In the genomic region with DNA sequence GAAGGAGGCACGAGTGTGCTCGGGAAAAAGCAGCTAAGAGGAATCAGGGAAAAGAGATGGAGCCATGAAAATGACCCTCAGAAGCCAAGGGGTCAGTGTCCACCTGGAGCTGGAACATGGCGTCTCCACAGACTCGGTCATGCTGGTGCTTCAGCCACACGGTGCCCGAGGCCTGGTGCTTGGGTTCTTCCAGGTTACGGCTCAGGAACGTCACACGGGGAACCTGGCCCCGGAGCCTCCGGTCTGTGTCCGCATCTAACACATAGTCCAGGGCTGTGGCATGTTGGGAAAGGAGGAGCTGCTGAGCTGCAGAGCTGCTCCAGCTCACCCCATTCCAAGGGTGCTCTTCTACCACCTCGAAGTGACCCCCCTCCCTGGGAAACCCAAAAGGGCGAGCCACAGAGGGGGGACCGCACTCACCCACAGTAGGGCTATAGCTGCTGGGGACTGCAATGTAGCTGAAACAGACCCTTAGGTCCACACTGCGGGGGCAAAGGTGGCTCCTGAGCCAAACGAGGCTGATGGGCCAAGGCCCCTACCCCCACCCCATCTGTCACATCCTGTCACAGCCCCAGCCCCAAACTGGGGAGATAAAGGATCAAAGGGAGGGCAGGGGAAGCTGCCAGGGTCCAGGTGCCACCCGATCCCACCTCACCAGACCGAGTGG, we compare ENCODE assay signal across 21 cellular contexts. TPM values are rescaled to one million over a fixed set of nuclear protein-coding genes. Genes with fewer than 3 reads are reported as not detected.
DNase-seq lines count a peak whose midpoint lies in the region; ATAC-seq, FAIRE-seq and TF ChIP-seq lines count a peak whose summit lies in the region.
"Had no signal": no experiment of that assay in that cellular context is flagged by ENCODE, and none has a peak within 500 bp of the region (broad histone marks: within the 10 kb centered on the region; RNA-seq: fewer than 3 reads in every experiment).

No MANE protein-coding gene starts in this region.

- DNase-seq in GM12892 (ENCODE audit: insufficient read length), result peak; percentile 5
- peak; percentile 4 for DNase-seq in HuH-7.5 (ENCODE audit: low spot score)
- DNase-seq in lower lobe of right lung, result peak; percentile 14
- no peak for DNase-seq in stimulated activated naive B cell treated with anti-CD40 and anti-IgM and Interleukin-4, amounts not matched to agents 10 μg/mL and 1 μg/mL and 100 μg/mL, for 72 hours
- DNase-seq in NCI-H2171 (lab: John Stamatoyannopoulos, UW), result no peak
- DNase-seq in SIG-M5 treated with dmso at 0.1 percent for 504 hours (lab: John Stamatoyannopoulos, UW; ENCODE audit: unreplicated experiment), result no peak
- no peak for DNase-seq in dedifferentiated amniotic fluid mesenchymal stem cell (ENCODE audit: extremely low spot score)
- DNase-seq: BE2C; CD4-positive, alpha-beta T cell; H9; KBM-7; MV-4-11; NCI-H1417 treated with DMSO at 0.1 percent for 48 hours; NCI-H1930; NCI-H446; NCI-H748 treated with DMSO at 0.1 percent for 48 hours; PC-3 had no signal

- H3K36me3 ChIP-seq in lower lobe of right lung, result no peaks in the 10 kb centered on the region
- H3K36me3 ChIP-seq: BE2C, SJSA1 had no signal

- no peaks in the 10 kb centered on the region for H3K9me3 ChIP-seq in lower lobe of right lung
- H3K9me3 ChIP-seq: BE2C, SJSA1 had no signal

- no peak for TF ChIP-seq POLR2A in GM12892 (IDR thresholded peaks at IDR 0.05; ENCODE audit: low read depth, low read length)

- no peak overlapping the region for H3K4me3 ChIP-seq in lower lobe of right lung
- H3K4me3 ChIP-seq: SJSA1 had no signal

- H3K36me3 Mint-ChIP-seq in stimulated activated naive B cell treated with anti-CD40 and anti-IgM and Interleukin-4, amounts not matched to agents 10 μg/mL and 1 μg/mL and 100 μg/mL, for 72 hours, result no peaks in the 10 kb centered on the region

- H3K4me3 Mint-ChIP-seq in stimulated activated naive B cell treated with anti-CD40 and anti-IgM and Interleukin-4, amounts not matched to agents 10 μg/mL and 1 μg/mL and 100 μg/mL, for 72 hours, result no peak overlapping the region
- H3K4me3 Mint-ChIP-seq: CD4-positive, alpha-beta T cell; H9 had no signal

- H3K27ac ChIP-seq in lower lobe of right lung, result no peak overlapping the region
- H3K27ac ChIP-seq: HL-60, RWPE1, SJSA1 had no signal

- H3K27me3 Mint-ChIP-seq in stimulated activated naive B cell treated with anti-CD40 and anti-IgM and Interleukin-4, amounts not matched to agents 10 μg/mL and 1 μg/mL and 100 μg/mL, for 72 hours, result peaks cover 7 to 10% of the 10 kb centered on the region in 2 donors
- H3K27me3 Mint-ChIP-seq: CD4-positive, alpha-beta T cell had no signal

- ATAC-seq in lower lobe of right lung, result no peak
- ATAC-seq in stimulated activated naive B cell treated with anti-CD40 and anti-IgM and Interleukin-4, amounts not matched to agents 10 μg/mL and 1 μg/mL and 100 μg/mL, for 72 hours (replicated peaks), result no peak
- ATAC-seq: PC-3 had no signal

- H3K4me1 Mint-ChIP-seq in stimulated activated naive B cell treated with anti-CD40 and anti-IgM and Interleukin-4, amounts not matched to agents 10 μg/mL and 1 μg/mL and 100 μg/mL, for 72 hours, result peaks cover 0 to 3% of the 10 kb centered on the region in 2 donors
- H3K4me1 Mint-ChIP-seq: H9 had no signal

- H3K9me3 Mint-ChIP-seq in stimulated activated naive B cell treated with anti-CD40 and anti-IgM and Interleukin-4, amounts not matched to agents 10 μg/mL and 1 μg/mL and 100 μg/mL, for 72 hours, result no peaks in the 10 kb centered on the region
- H3K9me3 Mint-ChIP-seq: CD4-positive, alpha-beta T cell; H9 had no signal

- peak overlapping the region; percentile 32 for H3K27ac Mint-ChIP-seq in stimulated activated naive B cell treated with anti-CD40 and anti-IgM and Interleukin-4, amounts not matched to agents 10 μg/mL and 1 μg/mL and 100 μg/mL, for 72 hours
- H3K27ac Mint-ChIP-seq: CD4-positive, alpha-beta T cell had no signal

- H3K27me3 ChIP-seq in lower lobe of right lung (ENCODE audit: low read depth), result no peaks in the 10 kb centered on the region

- no peak for FAIRE-seq in GM12892 (lab: Jason Lieb, UNC)
- FAIRE-seq: HTR-8/SVneo had no signal

- TF ChIP-seq CTCF in lower lobe of right lung (IDR thresholded peaks at IDR 0.05), result no peak

- intact Hi-C loops in lower lobe of right lung (cut with DNase I), result no loop called here

- H3K4me1 ChIP-seq in lower lobe of right lung, result no peaks in the 10 kb centered on the region
- H3K4me1 ChIP-seq: BE2C, SJSA1 had no signal

RNA-seq across cellular contexts. Expression of a gene that starts 10.8 kb away (rescaled TPM):
- polyA plus RNA-seq in GM12892 (2012; ENCODE audit: missing spikeins), result 2.2 TPM
- 17.5 TPM for total RNA-seq in lower lobe of right lung

RNA-seq across cellular contexts. Expression of a gene that starts 18.9 kb away (rescaled TPM):
- 87.6 TPM for polyA plus RNA-seq in GM12892 (2012; ENCODE audit: missing spikeins)
- 134 TPM for total RNA-seq in lower lobe of right lung

RNA-seq across cellular contexts. Expression of a gene that starts 23.3 kb away (rescaled TPM):
- 3.9 TPM for polyA plus RNA-seq in GM12892 (2012; ENCODE audit: missing spikeins)
- 11.1 TPM for total RNA-seq in lower lobe of right lung

RNA-seq across cellular contexts. Expression of a gene that starts 31.9 kb away (rescaled TPM):
- 131 TPM for polyA plus RNA-seq in GM12892 (2012; ENCODE audit: missing spikeins)
- total RNA-seq in lower lobe of right lung, result 1,142 TPM

RNA-seq across cellular contexts. Expression of a gene that starts 46.0 kb away (rescaled TPM):
- 3.0 TPM for polyA plus RNA-seq in GM12892 (2012; ENCODE audit: missing spikeins)
- total RNA-seq in lower lobe of right lung, result 3.8 TPM

Comparison
In these comparisons a context has a peak if more than half of its experiments do, and no peak if none do; other contexts are left out.
1. DNase-seq: peak in GM12892 (single experiment), HuH-7.5 (single experiment) and lower lobe of right lung (single experiment); none in stimulated activated naive B cell treated with anti-CD40 and anti-IgM and Interleukin-4, amounts not matched to agents 10 μg/mL and 1 μg/mL and 100 μg/mL, for 72 hours (single experiment), NCI-H2171 (single experiment), SIG-M5 treated with dmso at 0.1 percent for 504 hours (single experiment) and dedifferentiated amniotic fluid mesenchymal stem cell (single experiment).